In genomic region chr5:14767942-14768837, GRCh38 we compare ENCODE assay signal across 8 cellular contexts.
DNase-seq lines count a peak whose midpoint lies in the region; ATAC-seq and TF ChIP-seq lines count a peak whose summit lies in the region.

No MANE protein-coding gene starts in this region.

- H3K36me3 ChIP-seq in GM23338 (ENCODE audit: insufficient read depth) = no peaks in the 10 kb centered on the region

- no peak overlapping the region for H3K27ac Mint-ChIP-seq in activated naive CD8-positive, alpha-beta T cell treated with anti-CD3 and anti-CD28 coated beads, Interleukin-2, amount 50 U/mL, for 24 hours
- H3K27ac Mint-ChIP-seq in GM23338 = no peak overlapping the region

- H3K4me1 Mint-ChIP-seq in activated naive CD8-positive, alpha-beta T cell treated with anti-CD3 and anti-CD28 coated beads, Interleukin-2, amount 50 U/mL, for 24 hours = peaks cover 8% of the 10 kb centered on the region
- no peaks in the 10 kb centered on the region for H3K4me1 Mint-ChIP-seq in GM23338

- no peaks in the 10 kb centered on the region for H3K27me3 Mint-ChIP-seq in activated naive CD8-positive, alpha-beta T cell treated with anti-CD3 and anti-CD28 coated beads, Interleukin-2, amount 50 U/mL, for 24 hours
- H3K27me3 Mint-ChIP-seq in GM23338 (ENCODE audit: insufficient read depth, low read depth, poor library complexity) = no peaks in the 10 kb centered on the region

- no peak overlapping the region for H3K4me3 ChIP-seq in GM23338

- no peak overlapping the region for H3K27ac ChIP-seq in epithelial cell of prostate
- no peak overlapping the region for H3K27ac ChIP-seq in GM23338 (ENCODE audit: low read depth)

- no peaks in the 10 kb centered on the region; the same call in 1 of the 2 replicates for H4K20me1 ChIP-seq in GM23338 (replicated peaks; ENCODE audit: insufficient read depth)

- H3F3A ChIP-seq in GM23338 (replicated peaks; ENCODE audit: low read depth) = no peaks in the 10 kb centered on the region

- H3K4me3 Mint-ChIP-seq in activated naive CD8-positive, alpha-beta T cell treated with anti-CD3 and anti-CD28 coated beads, Interleukin-2, amount 50 U/mL, for 24 hours = no peak overlapping the region
- no peak overlapping the region for H3K4me3 Mint-ChIP-seq in GM23338

- H3K9me3 Mint-ChIP-seq in activated naive CD8-positive, alpha-beta T cell treated with anti-CD3 and anti-CD28 coated beads, Interleukin-2, amount 50 U/mL, for 24 hours = no peaks in the 10 kb centered on the region
- no peaks in the 10 kb centered on the region for H3K9me3 Mint-ChIP-seq in GM23338

- H3K4me1 ChIP-seq in GM23338 (ENCODE audit: insufficient read depth) = no peaks in the 10 kb centered on the region

- H3K79me2 ChIP-seq in GM23338 (replicated peaks; ENCODE audit: insufficient read depth) = no peaks in the 10 kb centered on the region

- H3K36me3 Mint-ChIP-seq in activated naive CD8-positive, alpha-beta T cell treated with anti-CD3 and anti-CD28 coated beads, Interleukin-2, amount 50 U/mL, for 24 hours (ENCODE audit: low read depth) = peaks cover 24% of the 10 kb centered on the region
- no peaks in the 10 kb centered on the region for H3K36me3 Mint-ChIP-seq in GM23338 (ENCODE audit: low read depth)

- no peaks in the 10 kb centered on the region for H3K27me3 ChIP-seq in GM23338 (ENCODE audit: insufficient read depth)

- H3K9me2 ChIP-seq in GM23338 (ENCODE audit: insufficient read depth) = no peaks in the 10 kb centered on the region

- ATAC-seq in GM18868 (IDR thresholded peaks at IDR 0.05; ENCODE audit: unreplicated experiment) = peak; percentile 78
- ATAC-seq in HG02870 (IDR thresholded peaks at IDR 0.05; ENCODE audit: unreplicated experiment) = peak; percentile 57
- ATAC-seq in activated naive CD8-positive, alpha-beta T cell treated with anti-CD3 and anti-CD28 coated beads, Interleukin-2, amount 50 U/mL, for 24 hours = no peak
- ATAC-seq in GM23338 = no peak

- no peak for TF ChIP-seq CTCF in GM23338 (conservative IDR thresholded peaks at IDR 0.05; ENCODE audit: low read depth in 2 of 2)

- no peak overlapping the region for H3K4me2 ChIP-seq in GM23338

- DNase-seq in NCI-H2029 (lab: John Stamatoyannopoulos, UW) (peak; percentile 81), epithelial cell of prostate (ENCODE audit: low read depth, low spot score) (peak; percentile 37), occipital lobe (lab: John Stamatoyannopoulos, UW) (no peak), anterior cingulate cortex (lab: John Stamatoyannopoulos, UW) (no peak), GM23338 (ENCODE audit: low spot score) (no peak)
- DNase-seq in activated naive CD8-positive, alpha-beta T cell treated with anti-CD3 and anti-CD28 coated beads, Interleukin-2, amount 50 U/mL, for 24 hours = no peak

- H2AFZ ChIP-seq in GM23338 = no peak overlapping the region

TF ChIP-seq in GM23338, 12 proteins besides CTCF, POLR2A, EP300 and RAD21:
- TF ChIP-seq ZNF114 (CRISPR knock-in tag; IDR thresholded peaks at IDR 0.05) (no peak), REST (IDR thresholded peaks at IDR 0.05; ENCODE audit: unreplicated experiment) (no peak), JUNB (IDR thresholded peaks at IDR 0.05; ENCODE audit: unreplicated experiment) (no peak), ZNF462 (CRISPR knock-in tag; IDR thresholded peaks at IDR 0.05) (no peak), STAT1 (IDR thresholded peaks at IDR 0.05; ENCODE audit: unreplicated experiment) (no peak), EZH2 (IDR thresholded peaks at IDR 0.05; ENCODE audit: low read depth, unreplicated experiment) (no peak), POLR2AphosphoS5 (IDR thresholded peaks at IDR 0.05; ENCODE audit: low read depth) (no peak), CREB1 (CRISPR knock-in tag; IDR thresholded peaks at IDR 0.05; ENCODE audit: low read depth) (no peak)

Comparison
In these comparisons a context has a peak if more than half of its experiments do, and no peak if none do; other contexts are left out.
1. ATAC-seq: peak in GM18868 (single experiment) and HG02870 (single experiment); none in activated naive CD8-positive, alpha-beta T cell treated with anti-CD3 and anti-CD28 coated beads, Interleukin-2, amount 50 U/mL, for 24 hours (single experiment) and GM23338 (single experiment).
2. DNase-seq: peak in NCI-H2029 (single experiment) and epithelial cell of prostate (single experiment); none in occipital lobe (single experiment), anterior cingulate cortex (0 of 58), activated naive CD8-positive, alpha-beta T cell treated with anti-CD3 and anti-CD28 coated beads, Interleukin-2, amount 50 U/mL, for 24 hours (single experiment) and GM23338 (single experiment).